In genomic region chr19:55198651-55199050, GRCh38 we compare ENCODE assay signal across 20 cellular contexts. TPM values are rescaled to one million over a fixed set of nuclear protein-coding genes. Genes with fewer than 3 reads are reported as not detected.
DNase-seq lines count a peak whose midpoint lies in the region; ATAC-seq and TF ChIP-seq lines count a peak whose summit lies in the region.
"Had no signal": no experiment of that assay in that cellular context is flagged by ENCODE, and none has a peak within 500 bp of the region (broad histone marks: within the 10 kb centered on the region; RNA-seq: fewer than 3 reads in every experiment).

No MANE protein-coding gene starts in this region.

- no peak overlapping the region for H3K4me3 ChIP-seq in GM23338
- no peak overlapping the region for H3K4me3 ChIP-seq in endodermal cell (ENCODE audit: low read length)
- no peak overlapping the region for H3K4me3 ChIP-seq in neural progenitor cell
- H3K4me3 ChIP-seq: GM23248 had no signal

- H3K79me2 ChIP-seq in GM23338 (replicated peaks; ENCODE audit: insufficient read depth) = no peaks in the 10 kb centered on the region
- H3K79me2 ChIP-seq in neural progenitor cell (ENCODE audit: low read depth) = no peaks in the 10 kb centered on the region

- no peak overlapping the region for H3K4me3 Mint-ChIP-seq in GM23338
- H3K4me3 Mint-ChIP-seq in endodermal cell = no peak overlapping the region
- H3K4me3 Mint-ChIP-seq in neural progenitor cell = no peak overlapping the region
- H3K4me3 Mint-ChIP-seq: CD8-positive, alpha-beta T cell had no signal

- H3K4me1 ChIP-seq in GM23338 (ENCODE audit: insufficient read depth) (no peaks in the 10 kb centered on the region), endodermal cell (ENCODE audit: control insufficient read depth, insufficient read depth, low read length) (no peaks in the 10 kb centered on the region), neural progenitor cell (no peaks in the 10 kb centered on the region)

- peaks cover 9% of the 10 kb centered on the region for H3K27me3 Mint-ChIP-seq in GM23338 (ENCODE audit: insufficient read depth, low read depth, poor library complexity)
- H3K27me3 Mint-ChIP-seq in endodermal cell (ENCODE audit: insufficient read depth) = peaks cover 30% of the 10 kb centered on the region
- peaks cover 14% of the 10 kb centered on the region for H3K27me3 Mint-ChIP-seq in neural progenitor cell (ENCODE audit: insufficient read depth, low read depth)

- peaks cover 7% of the 10 kb centered on the region; the same call in 1 of the 2 replicates for H3K9me2 ChIP-seq in GM23338 (ENCODE audit: insufficient read depth)

- H4K20me1 ChIP-seq in GM23338 (replicated peaks; ENCODE audit: insufficient read depth) = no peaks in the 10 kb centered on the region
- H4K20me1 ChIP-seq in neural progenitor cell (ENCODE audit: low read depth) = no peaks in the 10 kb centered on the region

- TF ChIP-seq CTCF in GM23338 (conservative IDR thresholded peaks at IDR 0.05; ENCODE audit: low read depth in 2 of 2) = no peak
- no peak for TF ChIP-seq CTCF in endodermal cell (conservative IDR thresholded peaks at IDR 0.05)
- no peak for TF ChIP-seq CTCF in neural progenitor cell (IDR thresholded peaks at IDR 0.05)

- H3K9ac ChIP-seq in endodermal cell (ENCODE audit: extremely low read depth, low read length, poor library complexity, severe bottlenecking) = no peak overlapping the region
- no peak overlapping the region for H3K9ac ChIP-seq in neural progenitor cell
- H3K9ac ChIP-seq: GM23248 had no signal

- no peak for TF ChIP-seq EP300 in Ishikawa (IDR thresholded peaks at IDR 0.05; ENCODE audit: borderline replicate concordance)

- H3K36me3 Mint-ChIP-seq in GM23338 (ENCODE audit: low read depth) = no peaks in the 10 kb centered on the region; the same call in 2 of the 3 replicates
- H3K36me3 Mint-ChIP-seq in endodermal cell (ENCODE audit: low read depth) = no peaks in the 10 kb centered on the region
- no peaks in the 10 kb centered on the region for H3K36me3 Mint-ChIP-seq in neural progenitor cell
- H3K36me3 Mint-ChIP-seq: CD14-positive monocyte; CD8-positive, alpha-beta T cell had no signal

- H3K4me1 Mint-ChIP-seq in GM23338 = no peaks in the 10 kb centered on the region
- H3K4me1 Mint-ChIP-seq in endodermal cell = no peaks in the 10 kb centered on the region
- H3K4me1 Mint-ChIP-seq in neural progenitor cell = no peaks in the 10 kb centered on the region

- H3K27ac Mint-ChIP-seq in GM23338 (no peak overlapping the region), endodermal cell (no peak overlapping the region), neural progenitor cell (no peak overlapping the region)
- H3K27ac Mint-ChIP-seq: CD8-positive, alpha-beta T cell had no signal

- no peak for TF ChIP-seq RAD21 in Ishikawa (IDR thresholded peaks at IDR 0.05; ENCODE audit: low read depth)

- DNase-seq in GM23338 (ENCODE audit: low spot score) (no peak), endodermal cell (peak; percentile 68), neural progenitor cell (ENCODE audit: low spot score) (peak; percentile 29), DMS79 (lab: John Stamatoyannopoulos, UW) (no peak), NCI-H2196 (lab: John Stamatoyannopoulos, UW; ENCODE audit: unreplicated experiment) (no peak)
- DNase-seq: CD8-positive, alpha-beta T cell; COR-L47; DMS153; DND-41; GF-D8; GM23248; H7; KG1 had no signal

- no peak overlapping the region for H3K27ac ChIP-seq in GM23338 (ENCODE audit: low read depth)
- H3K27ac ChIP-seq in endodermal cell (ENCODE audit: low read depth, low read length) = no peak overlapping the region
- no peak overlapping the region for H3K27ac ChIP-seq in neural progenitor cell
- H3K27ac ChIP-seq: GM23248, HL-60 had no signal

- H3K36me3 ChIP-seq in GM23338 (ENCODE audit: insufficient read depth) (no peaks in the 10 kb centered on the region), endodermal cell (ENCODE audit: control insufficient read depth, insufficient read depth, low read length) (no peaks in the 10 kb centered on the region), neural progenitor cell (no peaks in the 10 kb centered on the region)

- H2AFZ ChIP-seq in GM23338 = no peak overlapping the region
- no peak overlapping the region for H2AFZ ChIP-seq in neural progenitor cell (replicated peaks)
- H2AFZ ChIP-seq: GM23248 had no signal

- H3K27me3 ChIP-seq in GM23338 (ENCODE audit: insufficient read depth) (no peaks in the 10 kb centered on the region), endodermal cell (ENCODE audit: control insufficient read depth, insufficient read depth, low read length, poor library complexity, severe bottlenecking) (no peaks in the 10 kb centered on the region), neural progenitor cell (peaks cover 11% of the 10 kb centered on the region)

- H3K9me3 Mint-ChIP-seq in GM23338 (no peaks in the 10 kb centered on the region), endodermal cell (no peaks in the 10 kb centered on the region), neural progenitor cell (no peaks in the 10 kb centered on the region)
- H3K9me3 Mint-ChIP-seq: CD14-positive monocyte; CD8-positive, alpha-beta T cell had no signal

- H3F3A ChIP-seq in GM23338 (replicated peaks; ENCODE audit: low read depth) (no peaks in the 10 kb centered on the region), neural progenitor cell (ENCODE audit: low read depth) (no peaks in the 10 kb centered on the region)

- H3K4me2 ChIP-seq in GM23338 = no peak overlapping the region
- no peak overlapping the region for H3K4me2 ChIP-seq in neural progenitor cell

- 71 to 88% methylated on average over 4 to 5 of the region's 5 CpGs for WGBS in endodermal cell (ENCODE audit: insufficient coverage in 1 of 2, insufficient read length in 1 of 2), 2 experiments

- no peaks in the 10 kb centered on the region for H3K9me3 ChIP-seq in endodermal cell (ENCODE audit: control insufficient read depth, low read length)
- no peaks in the 10 kb centered on the region for H3K9me3 ChIP-seq in neural progenitor cell (ENCODE audit: low read depth)

- ATAC-seq in GM23338 (peak; percentile 63), HG02610 (IDR thresholded peaks at IDR 0.05; ENCODE audit: unreplicated experiment) (no peak), GM21360 (IDR thresholded peaks at IDR 0.05; ENCODE audit: unreplicated experiment) (no peak)
- ATAC-seq: CD8-positive, alpha-beta T cell had no signal

TF ChIP-seq in Ishikawa, 13 proteins besides CTCF, POLR2A, EP300 and RAD21:
- TF ChIP-seq, protein P1, sequence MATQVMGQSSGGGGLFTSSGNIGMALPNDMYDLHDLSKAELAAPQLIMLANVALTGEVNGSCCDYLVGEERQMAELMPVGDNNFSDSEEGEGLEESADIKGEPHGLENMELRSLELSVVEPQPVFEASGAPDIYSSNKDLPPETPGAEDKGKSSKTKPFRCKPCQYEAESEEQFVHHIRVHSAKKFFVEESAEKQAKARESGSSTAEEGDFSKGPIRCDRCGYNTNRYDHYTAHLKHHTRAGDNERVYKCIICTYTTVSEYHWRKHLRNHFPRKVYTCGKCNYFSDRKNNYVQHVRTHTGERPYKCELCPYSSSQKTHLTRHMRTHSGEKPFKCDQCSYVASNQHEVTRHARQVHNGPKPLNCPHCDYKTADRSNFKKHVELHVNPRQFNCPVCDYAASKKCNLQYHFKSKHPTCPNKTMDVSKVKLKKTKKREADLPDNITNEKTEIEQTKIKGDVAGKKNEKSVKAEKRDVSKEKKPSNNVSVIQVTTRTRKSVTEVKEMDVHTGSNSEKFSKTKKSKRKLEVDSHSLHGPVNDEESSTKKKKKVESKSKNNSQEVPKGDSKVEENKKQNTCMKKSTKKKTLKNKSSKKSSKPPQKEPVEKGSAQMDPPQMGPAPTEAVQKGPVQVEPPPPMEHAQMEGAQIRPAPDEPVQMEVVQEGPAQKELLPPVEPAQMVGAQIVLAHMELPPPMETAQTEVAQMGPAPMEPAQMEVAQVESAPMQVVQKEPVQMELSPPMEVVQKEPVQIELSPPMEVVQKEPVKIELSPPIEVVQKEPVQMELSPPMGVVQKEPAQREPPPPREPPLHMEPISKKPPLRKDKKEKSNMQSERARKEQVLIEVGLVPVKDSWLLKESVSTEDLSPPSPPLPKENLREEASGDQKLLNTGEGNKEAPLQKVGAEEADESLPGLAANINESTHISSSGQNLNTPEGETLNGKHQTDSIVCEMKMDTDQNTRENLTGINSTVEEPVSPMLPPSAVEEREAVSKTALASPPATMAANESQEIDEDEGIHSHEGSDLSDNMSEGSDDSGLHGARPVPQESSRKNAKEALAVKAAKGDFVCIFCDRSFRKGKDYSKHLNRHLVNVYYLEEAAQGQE (IDR thresholded peaks at IDR 0.05; ENCODE audit: low read depth) = peak; percentile 84
- TF ChIP-seq FOXM1 (IDR thresholded peaks at IDR 0.05; ENCODE audit: borderline replicate concordance, low read depth) = no peak
TF ChIP-seq in Ishikawa: peak in this region for 1.

RNA-seq across cellular contexts. Expression of gene PTPRH, which starts 10.7 kb away (rescaled TPM):
- total RNA-seq in GM23338 (2014; rRNA removed; shearing (Covaris generic)) = 0.12 and 2.1 TPM in 2 replicates
- 0.12 and 0.16 TPM in 2 replicates for polyA plus RNA-seq in GM23338 (2016; fragmentation: Nextera tagmentation; extraction: Ambion mirVana)
- total RNA-seq in endodermal cell (not detected), neural progenitor cell (ENCODE audit: low replicate concordance) (not detected in 2 replicates)
- polyA plus RNA-seq in endodermal cell (2013, experiment 1 of 2) = 2.1 TPM
- 1.3 TPM for polyA plus RNA-seq in endodermal cell (2013, experiment 2 of 2)
- total RNA-seq: CD8-positive, alpha-beta T cell had no signal

RNA-seq across cellular contexts. Expression of gene SYT5, which starts 18.6 kb away (rescaled TPM):
- 0.54 and 2.1 TPM in 2 replicates for total RNA-seq in GM23338 (2014; rRNA removed; shearing (Covaris generic))
- 4.0 and 4.7 TPM in 2 replicates for polyA plus RNA-seq in GM23338 (2016; fragmentation: Nextera tagmentation; extraction: Ambion mirVana)
- total RNA-seq in endodermal cell = not detected
- polyA plus RNA-seq in endodermal cell (2013, experiment 1 of 2) = 6.1 TPM
- 7.9 TPM for polyA plus RNA-seq in endodermal cell (2013, experiment 2 of 2)
- 0.22 TPM in 1 of 2 replicates, not detected in the other for total RNA-seq in neural progenitor cell (ENCODE audit: low replicate concordance)
- total RNA-seq: A673, GM23248 had no signal
- polyA plus RNA-seq: CD14-positive monocyte had no signal

RNA-seq across cellular contexts. Expression of gene TMEM86B, which starts 29.9 kb away (rescaled TPM):
- total RNA-seq in GM23338 (2014; rRNA removed; shearing (Covaris generic)) = 2.9 and 3.2 TPM in 2 replicates
- 1.1 and 1.7 TPM in 2 replicates for polyA plus RNA-seq in GM23338 (2016; fragmentation: Nextera tagmentation; extraction: Ambion mirVana)
- total RNA-seq in endodermal cell (1 to 10 TPM; 2.9 to 5.9 TPM), neural progenitor cell (ENCODE audit: low replicate concordance) (1.4 and 3.3 TPM in 2 replicates)
- 4.9 TPM for polyA plus RNA-seq in endodermal cell (2013, experiment 1 of 2)
- 3.5 TPM for polyA plus RNA-seq in endodermal cell (2013, experiment 2 of 2)

RNA-seq across cellular contexts. Expression of gene DNAAF3, which starts 32.2 kb away (rescaled TPM):
- 5.6 and 8.5 TPM in 2 replicates for total RNA-seq in GM23338 (2014; rRNA removed; shearing (Covaris generic))
- 8.8 and 9.0 TPM in 2 replicates for polyA plus RNA-seq in GM23338 (2016; fragmentation: Nextera tagmentation; extraction: Ambion mirVana)
- total RNA-seq in endodermal cell = 1 to 10 TPM; 5.9 to 9.5 TPM
- polyA plus RNA-seq in endodermal cell (2013, experiment 1 of 2) = 10.2 TPM
- polyA plus RNA-seq in endodermal cell (2013, experiment 2 of 2) = 7.5 TPM
- 9.1 and 12.0 TPM in 2 replicates for total RNA-seq in neural progenitor cell (ENCODE audit: low replicate concordance)
- total RNA-seq: CD8-positive, alpha-beta T cell had no signal

RNA-seq across cellular contexts. Expression of gene TNNI3, which starts 41.1 kb away (rescaled TPM):
- 21.5 and 27.9 TPM in 2 replicates for total RNA-seq in GM23338 (2014; rRNA removed; shearing (Covaris generic))
- polyA plus RNA-seq in GM23338 (2016; fragmentation: Nextera tagmentation; extraction: Ambion mirVana) = 150 and 153 TPM in 2 replicates
- total RNA-seq in endodermal cell = 10 to 100 TPM in 1 of 2 donors, 1 to 10 TPM in 1; 9.8 to 14.2 TPM
- 9.9 TPM for polyA plus RNA-seq in endodermal cell (2013, experiment 1 of 2)
- 9.5 TPM for polyA plus RNA-seq in endodermal cell (2013, experiment 2 of 2)
- total RNA-seq in neural progenitor cell (ENCODE audit: low replicate concordance) = 22.2 and 41.0 TPM in 2 replicates
- total RNA-seq: CD8-positive, alpha-beta T cell; GM23248 had no signal
- polyA plus RNA-seq: BJ, GM23248 had no signal

Comparison
In these comparisons a context has a peak if more than half of its experiments do, and no peak if none do; other contexts are left out.
1. DNase-seq: peak in endodermal cell (single experiment) and neural progenitor cell (single experiment); none in GM23338 (single experiment), DMS79 (single experiment) and NCI-H2196 (single experiment).